In the genomic region with DNA sequence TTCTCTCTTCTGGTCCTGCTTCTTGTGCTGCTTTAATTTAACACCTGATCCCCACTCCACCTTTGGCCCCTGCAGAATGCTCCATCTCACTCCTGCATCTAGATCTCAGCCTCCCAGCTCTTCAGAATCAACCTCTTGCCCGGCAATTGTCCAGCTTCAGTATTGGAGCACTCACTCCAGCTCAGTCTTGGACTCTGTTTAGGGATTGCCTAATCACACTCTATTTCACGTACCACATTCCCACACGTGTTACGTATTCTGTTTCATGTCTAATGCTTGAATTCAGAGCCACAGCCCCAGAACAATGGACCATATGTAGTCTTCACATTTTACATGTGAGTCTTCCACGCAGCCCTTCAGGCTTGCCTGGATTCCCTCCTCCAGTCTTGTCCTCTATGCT, we compare ENCODE assay signal across 1 cellular context.
TF ChIP-seq lines count a peak whose summit lies in the region.

No MANE protein-coding gene starts in this region.

TF ChIP-seq in HepG2, 621 proteins besides CTCF, POLR2A, EP300 and RAD21 (continued from another document):
- TF ChIP-seq ZNF235 (CRISPR knock-in tag; IDR thresholded peaks at IDR 0.05; ENCODE audit: borderline replicate concordance) (no peak), GPN1 (CRISPR knock-in tag; IDR thresholded peaks at IDR 0.05; ENCODE audit: borderline replicate concordance) (no peak), ZNF562 (CRISPR knock-in tag; IDR thresholded peaks at IDR 0.05; ENCODE audit: borderline replicate concordance) (no peak), CBX2 (IDR thresholded peaks at IDR 0.05; ENCODE audit: low read depth, low read length) (no peak), CBX2 (CRISPR knock-in tag; IDR thresholded peaks at IDR 0.05; ENCODE audit: low read depth) (no peak), MIER3 (CRISPR knock-in tag; IDR thresholded peaks at IDR 0.05; ENCODE audit: borderline replicate concordance) (no peak), SIX4 (CRISPR knock-in tag; IDR thresholded peaks at IDR 0.05) (no peak), HNRNPUL1 (IDR thresholded peaks at IDR 0.05; ENCODE audit: low read depth, low read length) (no peak), ZNF337 (CRISPR knock-in tag; IDR thresholded peaks at IDR 0.05; ENCODE audit: borderline replicate concordance, low read depth) (no peak), SKI (IDR thresholded peaks at IDR 0.05; ENCODE audit: partially characterized antibody) (no peak)
- TF ChIP-seq, protein P1, sequence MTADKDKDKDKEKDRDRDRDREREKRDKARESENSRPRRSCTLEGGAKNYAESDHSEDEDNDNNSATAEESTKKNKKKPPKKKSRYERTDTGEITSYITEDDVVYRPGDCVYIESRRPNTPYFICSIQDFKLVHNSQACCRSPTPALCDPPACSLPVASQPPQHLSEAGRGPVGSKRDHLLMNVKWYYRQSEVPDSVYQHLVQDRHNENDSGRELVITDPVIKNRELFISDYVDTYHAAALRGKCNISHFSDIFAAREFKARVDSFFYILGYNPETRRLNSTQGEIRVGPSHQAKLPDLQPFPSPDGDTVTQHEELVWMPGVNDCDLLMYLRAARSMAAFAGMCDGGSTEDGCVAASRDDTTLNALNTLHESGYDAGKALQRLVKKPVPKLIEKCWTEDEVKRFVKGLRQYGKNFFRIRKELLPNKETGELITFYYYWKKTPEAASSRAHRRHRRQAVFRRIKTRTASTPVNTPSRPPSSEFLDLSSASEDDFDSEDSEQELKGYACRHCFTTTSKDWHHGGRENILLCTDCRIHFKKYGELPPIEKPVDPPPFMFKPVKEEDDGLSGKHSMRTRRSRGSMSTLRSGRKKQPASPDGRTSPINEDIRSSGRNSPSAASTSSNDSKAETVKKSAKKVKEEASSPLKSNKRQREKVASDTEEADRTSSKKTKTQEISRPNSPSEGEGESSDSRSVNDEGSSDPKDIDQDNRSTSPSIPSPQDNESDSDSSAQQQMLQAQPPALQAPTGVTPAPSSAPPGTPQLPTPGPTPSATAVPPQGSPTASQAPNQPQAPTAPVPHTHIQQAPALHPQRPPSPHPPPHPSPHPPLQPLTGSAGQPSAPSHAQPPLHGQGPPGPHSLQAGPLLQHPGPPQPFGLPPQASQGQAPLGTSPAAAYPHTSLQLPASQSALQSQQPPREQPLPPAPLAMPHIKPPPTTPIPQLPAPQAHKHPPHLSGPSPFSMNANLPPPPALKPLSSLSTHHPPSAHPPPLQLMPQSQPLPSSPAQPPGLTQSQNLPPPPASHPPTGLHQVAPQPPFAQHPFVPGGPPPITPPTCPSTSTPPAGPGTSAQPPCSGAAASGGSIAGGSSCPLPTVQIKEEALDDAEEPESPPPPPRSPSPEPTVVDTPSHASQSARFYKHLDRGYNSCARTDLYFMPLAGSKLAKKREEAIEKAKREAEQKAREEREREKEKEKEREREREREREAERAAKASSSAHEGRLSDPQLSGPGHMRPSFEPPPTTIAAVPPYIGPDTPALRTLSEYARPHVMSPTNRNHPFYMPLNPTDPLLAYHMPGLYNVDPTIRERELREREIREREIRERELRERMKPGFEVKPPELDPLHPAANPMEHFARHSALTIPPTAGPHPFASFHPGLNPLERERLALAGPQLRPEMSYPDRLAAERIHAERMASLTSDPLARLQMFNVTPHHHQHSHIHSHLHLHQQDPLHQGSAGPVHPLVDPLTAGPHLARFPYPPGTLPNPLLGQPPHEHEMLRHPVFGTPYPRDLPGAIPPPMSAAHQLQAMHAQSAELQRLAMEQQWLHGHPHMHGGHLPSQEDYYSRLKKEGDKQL (CRISPR knock-in tag; IDR thresholded peaks at IDR 0.05; ENCODE audit: low read depth): no peak
- TF ChIP-seq, protein P2, sequence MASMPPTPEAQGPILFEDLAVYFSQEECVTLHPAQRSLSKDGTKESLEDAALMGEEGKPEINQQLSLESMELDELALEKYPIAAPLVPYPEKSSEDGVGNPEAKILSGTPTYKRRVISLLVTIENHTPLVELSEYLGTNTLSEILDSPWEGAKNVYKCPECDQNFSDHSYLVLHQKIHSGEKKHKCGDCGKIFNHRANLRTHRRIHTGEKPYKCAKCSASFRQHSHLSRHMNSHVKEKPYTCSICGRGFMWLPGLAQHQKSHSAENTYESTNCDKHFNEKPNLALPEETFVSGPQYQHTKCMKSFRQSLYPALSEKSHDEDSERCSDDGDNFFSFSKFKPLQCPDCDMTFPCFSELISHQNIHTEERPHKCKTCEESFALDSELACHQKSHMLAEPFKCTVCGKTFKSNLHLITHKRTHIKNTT (CRISPR knock-in tag; IDR thresholded peaks at IDR 0.05): no peak
- TF ChIP-seq, protein P3, sequence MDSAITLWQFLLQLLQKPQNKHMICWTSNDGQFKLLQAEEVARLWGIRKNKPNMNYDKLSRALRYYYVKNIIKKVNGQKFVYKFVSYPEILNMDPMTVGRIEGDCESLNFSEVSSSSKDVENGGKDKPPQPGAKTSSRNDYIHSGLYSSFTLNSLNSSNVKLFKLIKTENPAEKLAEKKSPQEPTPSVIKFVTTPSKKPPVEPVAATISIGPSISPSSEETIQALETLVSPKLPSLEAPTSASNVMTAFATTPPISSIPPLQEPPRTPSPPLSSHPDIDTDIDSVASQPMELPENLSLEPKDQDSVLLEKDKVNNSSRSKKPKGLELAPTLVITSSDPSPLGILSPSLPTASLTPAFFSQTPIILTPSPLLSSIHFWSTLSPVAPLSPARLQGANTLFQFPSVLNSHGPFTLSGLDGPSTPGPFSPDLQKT (CRISPR knock-in tag; IDR thresholded peaks at IDR 0.05; ENCODE audit: borderline replicate concordance): no peak
- TF ChIP-seq, protein P4, sequence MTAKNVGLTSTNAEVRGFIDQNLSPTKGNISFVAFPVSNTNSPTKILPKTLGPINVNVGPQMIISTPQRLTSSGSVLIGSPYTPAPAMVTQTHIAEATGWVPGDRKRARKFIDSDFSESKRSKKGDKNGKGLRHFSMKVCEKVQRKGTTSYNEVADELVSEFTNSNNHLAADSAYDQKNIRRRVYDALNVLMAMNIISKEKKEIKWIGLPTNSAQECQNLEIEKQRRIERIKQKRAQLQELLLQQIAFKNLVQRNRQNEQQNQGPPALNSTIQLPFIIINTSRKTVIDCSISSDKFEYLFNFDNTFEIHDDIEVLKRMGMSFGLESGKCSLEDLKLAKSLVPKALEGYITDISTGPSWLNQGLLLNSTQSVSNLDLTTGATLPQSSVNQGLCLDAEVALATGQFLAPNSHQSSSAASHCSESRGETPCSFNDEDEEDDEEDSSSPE (CRISPR knock-in tag; IDR thresholded peaks at IDR 0.05): no peak
- TF ChIP-seq, protein P5, sequence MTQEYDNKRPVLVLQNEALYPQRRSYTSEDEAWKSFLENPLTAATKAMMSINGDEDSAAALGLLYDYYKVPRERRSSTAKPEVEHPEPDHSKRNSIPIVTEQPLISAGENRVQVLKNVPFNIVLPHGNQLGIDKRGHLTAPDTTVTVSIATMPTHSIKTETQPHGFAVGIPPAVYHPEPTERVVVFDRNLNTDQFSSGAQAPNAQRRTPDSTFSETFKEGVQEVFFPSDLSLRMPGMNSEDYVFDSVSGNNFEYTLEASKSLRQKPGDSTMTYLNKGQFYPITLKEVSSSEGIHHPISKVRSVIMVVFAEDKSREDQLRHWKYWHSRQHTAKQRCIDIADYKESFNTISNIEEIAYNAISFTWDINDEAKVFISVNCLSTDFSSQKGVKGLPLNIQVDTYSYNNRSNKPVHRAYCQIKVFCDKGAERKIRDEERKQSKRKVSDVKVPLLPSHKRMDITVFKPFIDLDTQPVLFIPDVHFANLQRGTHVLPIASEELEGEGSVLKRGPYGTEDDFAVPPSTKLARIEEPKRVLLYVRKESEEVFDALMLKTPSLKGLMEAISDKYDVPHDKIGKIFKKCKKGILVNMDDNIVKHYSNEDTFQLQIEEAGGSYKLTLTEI (CRISPR knock-in tag; conservative IDR thresholded peaks at IDR 0.05): no peak
- TF ChIP-seq, protein P6, sequence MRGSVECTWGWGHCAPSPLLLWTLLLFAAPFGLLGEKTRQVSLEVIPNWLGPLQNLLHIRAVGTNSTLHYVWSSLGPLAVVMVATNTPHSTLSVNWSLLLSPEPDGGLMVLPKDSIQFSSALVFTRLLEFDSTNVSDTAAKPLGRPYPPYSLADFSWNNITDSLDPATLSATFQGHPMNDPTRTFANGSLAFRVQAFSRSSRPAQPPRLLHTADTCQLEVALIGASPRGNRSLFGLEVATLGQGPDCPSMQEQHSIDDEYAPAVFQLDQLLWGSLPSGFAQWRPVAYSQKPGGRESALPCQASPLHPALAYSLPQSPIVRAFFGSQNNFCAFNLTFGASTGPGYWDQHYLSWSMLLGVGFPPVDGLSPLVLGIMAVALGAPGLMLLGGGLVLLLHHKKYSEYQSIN (CRISPR knock-in tag; IDR thresholded peaks at IDR 0.05; ENCODE audit: borderline replicate concordance): no peak
- TF ChIP-seq, protein P7, sequence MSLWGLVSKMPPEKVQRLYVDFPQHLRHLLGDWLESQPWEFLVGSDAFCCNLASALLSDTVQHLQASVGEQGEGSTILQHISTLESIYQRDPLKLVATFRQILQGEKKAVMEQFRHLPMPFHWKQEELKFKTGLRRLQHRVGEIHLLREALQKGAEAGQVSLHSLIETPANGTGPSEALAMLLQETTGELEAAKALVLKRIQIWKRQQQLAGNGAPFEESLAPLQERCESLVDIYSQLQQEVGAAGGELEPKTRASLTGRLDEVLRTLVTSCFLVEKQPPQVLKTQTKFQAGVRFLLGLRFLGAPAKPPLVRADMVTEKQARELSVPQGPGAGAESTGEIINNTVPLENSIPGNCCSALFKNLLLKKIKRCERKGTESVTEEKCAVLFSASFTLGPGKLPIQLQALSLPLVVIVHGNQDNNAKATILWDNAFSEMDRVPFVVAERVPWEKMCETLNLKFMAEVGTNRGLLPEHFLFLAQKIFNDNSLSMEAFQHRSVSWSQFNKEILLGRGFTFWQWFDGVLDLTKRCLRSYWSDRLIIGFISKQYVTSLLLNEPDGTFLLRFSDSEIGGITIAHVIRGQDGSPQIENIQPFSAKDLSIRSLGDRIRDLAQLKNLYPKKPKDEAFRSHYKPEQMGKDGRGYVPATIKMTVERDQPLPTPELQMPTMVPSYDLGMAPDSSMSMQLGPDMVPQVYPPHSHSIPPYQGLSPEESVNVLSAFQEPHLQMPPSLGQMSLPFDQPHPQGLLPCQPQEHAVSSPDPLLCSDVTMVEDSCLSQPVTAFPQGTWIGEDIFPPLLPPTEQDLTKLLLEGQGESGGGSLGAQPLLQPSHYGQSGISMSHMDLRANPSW (CRISPR knock-in tag; IDR thresholded peaks at IDR 0.05; ENCODE audit: borderline replicate concordance): no peak
